In the genomic region with DNA sequence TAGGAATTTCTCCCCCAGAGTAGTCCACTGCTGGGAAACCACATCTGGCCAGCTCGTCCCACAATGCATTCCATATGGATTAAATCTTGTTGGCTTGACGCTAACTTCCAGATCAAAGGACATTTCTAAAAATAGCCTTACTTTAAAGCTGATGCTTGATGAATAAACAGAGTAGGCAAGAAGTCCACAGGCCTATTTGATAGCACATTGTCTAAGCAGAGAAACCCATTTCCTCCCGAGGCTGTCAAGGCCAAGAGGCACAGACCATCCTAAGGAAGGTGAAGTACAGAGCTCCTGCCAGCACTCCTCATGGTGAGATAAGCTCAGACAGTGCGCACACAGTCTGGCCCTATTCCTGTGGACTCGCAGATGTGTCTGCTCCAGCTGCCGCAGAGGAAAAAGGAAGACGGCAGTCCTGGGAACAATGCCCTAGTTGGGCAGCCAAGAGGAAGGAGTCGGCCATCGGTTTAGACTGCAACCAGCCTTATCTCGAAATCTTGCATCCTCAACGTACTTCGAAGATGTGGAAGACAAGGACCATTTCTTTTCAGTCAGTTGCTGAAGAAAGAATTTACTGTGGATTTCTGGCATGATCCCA, we compare ENCODE assay signal across 11 cellular contexts.
A peak's percentile ranks its signal among the peaks of the same experiment; 100 is the strongest.
DNase-seq lines count a peak whose midpoint lies in the region; ATAC-seq and TF ChIP-seq lines count a peak whose summit lies in the region.
"Had no signal": no experiment of that assay in that cellular context is flagged by ENCODE, and none has a peak within 500 bp of the region (broad histone marks: within the 10 kb centered on the region; RNA-seq: fewer than 3 reads in every experiment).

No MANE protein-coding gene starts in this region.

- peaks cover 0 to 15% of the 10 kb centered on the region in 2 donors for H3K4me1 ChIP-seq in breast epithelium
- H3K4me1 ChIP-seq in right atrium auricular region, result peaks cover 0 to 21% of the 10 kb centered on the region in 2 donors

- H3K4me3 ChIP-seq in breast epithelium (no peak overlapping the region), right atrium auricular region (no peak overlapping the region), retinal pigment epithelial cell (ENCODE audit: low read length) (no peak overlapping the region)

- intact Hi-C loops in breast epithelium (cut with DNase I; ENCODE audit: low total_unique reads), result no loop called here

- DNase-seq in EL (peak; percentile 84), breast epithelium (ENCODE audit: low spot score in 2 of 2) (no peak), right atrium auricular region (ENCODE audit: low spot score) (peak; percentile 67), retinal pigment epithelial cell (ENCODE audit: low read depth) (peak; percentile 82), NCI-H2029 (lab: John Stamatoyannopoulos, UW) (no peak)
- DNase-seq in stimulated activated CD4-positive, alpha-beta T cell treated with anti-CD3 and anti-CD28 coated beads, Interleukin-15, amount 100 ng/mL, for 24 hours, result no peak
- DNase-seq: activated effector memory CD4-positive, alpha-beta T cell treated with anti-CD3 and anti-CD28 coated beads, Interleukin-2, amount 50 U/mL, for 16 hours; COR-L47; NCI-H1105 had no signal

- no peak for TF ChIP-seq POLR2A in breast epithelium (IDR thresholded peaks at IDR 0.05)

- no peaks in the 10 kb centered on the region for H3K9me3 ChIP-seq in breast epithelium
- no peaks in the 10 kb centered on the region for H3K9me3 ChIP-seq in right atrium auricular region

- H3K27ac ChIP-seq in breast epithelium (peak overlapping the region; percentile 31 to 64), right atrium auricular region (peak overlapping the region; percentile 50 to 57)

- H3K27me3 ChIP-seq in breast epithelium (no peaks in the 10 kb centered on the region), right atrium auricular region (no peaks in the 10 kb centered on the region)

- TF ChIP-seq CTCF in breast epithelium (IDR thresholded peaks at IDR 0.05) (no peak), right atrium auricular region (IDR thresholded peaks at IDR 0.05) (no peak), retinal pigment epithelial cell (conservative IDR thresholded peaks at IDR 0.05; ENCODE audit: low read depth, low read length) (no peak)

- no peaks in the 10 kb centered on the region for H3K36me3 ChIP-seq in breast epithelium
- peaks cover 19% of the 10 kb centered on the region for H3K36me3 ChIP-seq in right atrium auricular region

- ATAC-seq in HG03108 (IDR thresholded peaks at IDR 0.05; ENCODE audit: unreplicated experiment) (no peak), HG03378 (IDR thresholded peaks at IDR 0.05; ENCODE audit: unreplicated experiment) (no peak)

Comparison
In these comparisons a context has a peak if more than half of its experiments do, and no peak if none do; other contexts are left out.
1. DNase-seq: peak in EL (single experiment), right atrium auricular region (single experiment) and retinal pigment epithelial cell (single experiment); none in breast epithelium (0 of 2), stimulated activated CD4-positive, alpha-beta T cell treated with anti-CD3 and anti-CD28 coated beads, Interleukin-15, amount 100 ng/mL, for 24 hours (single experiment) and NCI-H2029 (single experiment).